In the genomic region with DNA sequence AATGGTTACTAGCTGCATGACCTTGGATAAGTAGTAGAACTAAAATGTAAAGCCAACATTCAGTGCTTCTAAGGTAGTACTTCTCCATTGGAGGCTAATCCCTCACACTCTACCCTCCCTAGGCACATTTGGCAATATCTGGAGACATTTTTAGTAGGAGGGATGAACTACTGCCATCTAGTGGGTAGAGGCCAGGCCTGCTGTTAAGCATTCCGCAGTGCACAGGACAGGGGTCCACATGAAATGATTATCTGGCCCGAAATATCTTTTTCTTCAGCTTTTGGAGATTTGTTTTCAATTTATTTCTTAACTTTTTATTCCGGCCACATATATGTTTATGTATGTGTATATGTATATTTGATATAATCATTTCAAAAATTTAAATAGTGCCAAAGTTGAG, we compare ENCODE assay signal across 8 cellular contexts. TPM values are rescaled to one million over a fixed set of nuclear protein-coding genes. Genes with fewer than 3 reads are reported as not detected.
A peak's percentile ranks its signal among the peaks of the same experiment; 100 is the strongest.
DNase-seq lines count a peak whose midpoint lies in the region; ATAC-seq and TF ChIP-seq lines count a peak whose summit lies in the region.
"Had no signal": no experiment of that assay in that cellular context is flagged by ENCODE, and none has a peak within 500 bp of the region (broad histone marks: within the 10 kb centered on the region; RNA-seq: fewer than 3 reads in every experiment).

No MANE protein-coding gene starts in this region.

- no peaks in the 10 kb centered on the region for H3K4me1 ChIP-seq in right lobe of liver

- no peak overlapping the region for H3K27ac ChIP-seq in right lobe of liver

- no peaks in the 10 kb centered on the region for H3K27me3 Mint-ChIP-seq in activated T-helper 1 cell treated with anti-CD3 and anti-CD28 coated beads, Interleukin-12 subunit alpha, Interleukin-12 subunit beta, Interleukin-2, Interleukin-4 antibody, amounts not matched to agents 30 ng/mL and 10 ng/mL and 1 ng/mL, durations not matched to agents 14 hours and 24 hours and 36 hours (ENCODE audit: insufficient read depth)

- H3K9me3 Mint-ChIP-seq in activated T-helper 1 cell treated with anti-CD3 and anti-CD28 coated beads, Interleukin-12 subunit alpha, Interleukin-12 subunit beta, Interleukin-2, Interleukin-4 antibody, amounts not matched to agents 30 ng/mL and 10 ng/mL and 1 ng/mL, durations not matched to agents 14 hours and 24 hours and 36 hours = no peaks in the 10 kb centered on the region
- H3K9me3 Mint-ChIP-seq: T-helper 1 cell treated with Interleukin-12 subunit alpha and Interleukin-12 subunit beta and Interleukin-4 antibody, amounts not matched to agents 30 μg/mL and 1 μg/mL, for 36 hours had no signal

- H3K9me3 ChIP-seq in right lobe of liver = no peaks in the 10 kb centered on the region

- in situ Hi-C loops in KBM-7 (cut with MboI; ENCODE audit: low pct_unique_long_range_greater_than_20kb, low sequenced_read_pairs) = no loop called here

- no peak overlapping the region for H3K4me3 Mint-ChIP-seq in activated T-helper 1 cell treated with anti-CD3 and anti-CD28 coated beads, Interleukin-12 subunit alpha, Interleukin-12 subunit beta, Interleukin-2, Interleukin-4 antibody, amounts not matched to agents 30 ng/mL and 10 ng/mL and 1 ng/mL, durations not matched to agents 14 hours and 24 hours and 36 hours
- H3K4me3 Mint-ChIP-seq: T-helper 1 cell treated with Interleukin-12 subunit alpha and Interleukin-12 subunit beta and Interleukin-4 antibody, amounts not matched to agents 30 μg/mL and 1 μg/mL, for 36 hours had no signal

- no peaks in the 10 kb centered on the region for H3K27me3 ChIP-seq in right lobe of liver

- intact Hi-C loops in right lobe of liver (cut with DNase I) = no loop called here
- intact Hi-C loops in activated T-helper 1 cell treated with anti-CD3 and anti-CD28 coated beads, Interleukin-12 subunit alpha, Interleukin-12 subunit beta, Interleukin-2, Interleukin-4 antibody, amounts not matched to agents 30 ng/mL and 10 ng/mL and 1 ng/mL, durations not matched to agents 14 hours and 24 hours and 36 hours (cut with micrococcal nuclease) = loop anchor here (5.0 kb wide), 1 partner anchor 461 kb away; no protein-coding TSS in a partner anchor

- no peak for TF ChIP-seq POLR2A in right lobe of liver (IDR thresholded peaks at IDR 0.05)

- no peak overlapping the region for H3K4me3 ChIP-seq in right lobe of liver

- H3K4me1 Mint-ChIP-seq in activated T-helper 1 cell treated with anti-CD3 and anti-CD28 coated beads, Interleukin-12 subunit alpha, Interleukin-12 subunit beta, Interleukin-2, Interleukin-4 antibody, amounts not matched to agents 30 ng/mL and 10 ng/mL and 1 ng/mL, durations not matched to agents 14 hours and 24 hours and 36 hours (ENCODE audit: low read depth) = no peaks in the 10 kb centered on the region

- H3K36me3 ChIP-seq in right lobe of liver = no peaks in the 10 kb centered on the region

- H3K36me3 Mint-ChIP-seq in activated T-helper 1 cell treated with anti-CD3 and anti-CD28 coated beads, Interleukin-12 subunit alpha, Interleukin-12 subunit beta, Interleukin-2, Interleukin-4 antibody, amounts not matched to agents 30 ng/mL and 10 ng/mL and 1 ng/mL, durations not matched to agents 14 hours and 24 hours and 36 hours (ENCODE audit: low read depth) = no peaks in the 10 kb centered on the region

- ATAC-seq in GM18502 (IDR thresholded peaks at IDR 0.05; ENCODE audit: poor library complexity, unreplicated experiment) (peak; percentile 83), right lobe of liver (peak; percentile 72 to 87 (median 82))

- 34% methylated on average over 3 of the region's 3 CpGs for WGBS in right lobe of liver (ENCODE audit: insufficient coverage, low coverage, low lambda C conversion rate, missing lambda C conversion rate)

- DNase-seq in KBM-7 = peak; percentile 57
- DNase-seq in amniotic epithelial cell (ENCODE audit: low read depth) = peak; percentile 13
- DNase-seq in right lobe of liver = no peak
- no peak for DNase-seq in mesenteric fat pad (ENCODE audit: low spot score)
- DNase-seq in DMS79 (lab: John Stamatoyannopoulos, UW) = no peak
- DNase-seq in activated T-helper 1 cell treated with anti-CD3 and anti-CD28 coated beads, Interleukin-12 subunit alpha, Interleukin-12 subunit beta, Interleukin-2, Interleukin-4 antibody, amounts not matched to agents 30 ng/mL and 10 ng/mL and 1 ng/mL, durations not matched to agents 14 hours and 24 hours and 36 hours (ENCODE audit: low spot score) = no peak

- TF ChIP-seq CTCF in right lobe of liver (IDR thresholded peaks at IDR 0.05) = peak; percentile 46 to 79 (median 74)

- H3K27ac Mint-ChIP-seq in activated T-helper 1 cell treated with anti-CD3 and anti-CD28 coated beads, Interleukin-12 subunit alpha, Interleukin-12 subunit beta, Interleukin-2, Interleukin-4 antibody, amounts not matched to agents 30 ng/mL and 10 ng/mL and 1 ng/mL, durations not matched to agents 14 hours and 24 hours and 36 hours = no peak overlapping the region
- H3K27ac Mint-ChIP-seq: T-helper 1 cell treated with Interleukin-12 subunit alpha and Interleukin-12 subunit beta and Interleukin-4 antibody, amounts not matched to agents 30 μg/mL and 1 μg/mL, for 36 hours had no signal

RNA-seq across cellular contexts. Expression of gene SPANXC, which starts 36.0 kb away (rescaled TPM):
- not detected for total RNA-seq in right lobe of liver
- not detected for total RNA-seq in mesenteric fat pad
- not detected in 2 replicates for total RNA-seq in activated T-helper 1 cell treated with anti-CD3 and anti-CD28 coated beads, Interleukin-12 subunit alpha, Interleukin-12 subunit beta, Interleukin-2, Interleukin-4 antibody, amounts not matched to agents 30 ng/mL and 10 ng/mL and 1 ng/mL, durations not matched to agents 14 hours and 24 hours and 36 hours

Comparison
In these comparisons a context has a peak if more than half of its experiments do, and no peak if none do; other contexts are left out.
1. DNase-seq: peak in KBM-7 (single experiment) and amniotic epithelial cell (single experiment); none in right lobe of liver (0 of 3), mesenteric fat pad (single experiment), DMS79 (single experiment) and activated T-helper 1 cell treated with anti-CD3 and anti-CD28 coated beads, Interleukin-12 subunit alpha, Interleukin-12 subunit beta, Interleukin-2, Interleukin-4 antibody, amounts not matched to agents 30 ng/mL and 10 ng/mL and 1 ng/mL, durations not matched to agents 14 hours and 24 hours and 36 hours (single experiment).